ENCODE assay signal across 19 cellular contexts in genomic region chr3:100123112-100123511, GRCh38.
"Had no signal": no experiment of that assay in that cellular context is flagged by ENCODE, and none has a peak within 500 bp of the region (broad histone marks: within the 10 kb centered on the region; RNA-seq: fewer than 3 reads in every experiment).

No MANE protein-coding gene starts in this region.

- H3K27me3 ChIP-seq: colonic mucosa, dorsolateral prefrontal cortex, esophagus squamous epithelium, tibial nerve had no signal

- H3K27me3 Mint-ChIP-seq: effector memory CD8-positive, alpha-beta T cell; stimulated activated naive CD8-positive, alpha-beta T cell treated with anti-CD3 and anti-CD28 coated beads, Interleukin-15, Interleukin-2, amounts not matched to agents 100 ng/mL and 50 ng/mL, for 24 hours; T-cell had no signal

- H3K4me1 ChIP-seq: colonic mucosa had no signal

- H3K27ac ChIP-seq: colonic mucosa, dorsolateral prefrontal cortex, esophagus squamous epithelium, WERI-Rb-1 had no signal

- H3K9me3 Mint-ChIP-seq: activated naive CD4-positive, alpha-beta T cell treated with anti-CD3 and anti-CD28 coated beads, Interleukin-2, amount 50 U/mL, for 72 hours; effector memory CD8-positive, alpha-beta T cell; immature natural killer cell; stimulated activated naive CD8-positive, alpha-beta T cell treated with anti-CD3 and anti-CD28 coated beads, Interleukin-15, Interleukin-2, amounts not matched to agents 100 ng/mL and 50 ng/mL, for 24 hours; T-cell; T-helper 2 cell treated with Interferon-gamma antibody and Interleukin-4, amounts not matched to agents 5 μg/mL and 100 μg/mL, for 36 hours had no signal

- H3K36me3 Mint-ChIP-seq: activated naive CD4-positive, alpha-beta T cell treated with anti-CD3 and anti-CD28 coated beads, Interleukin-2, amount 50 U/mL, for 72 hours; immature natural killer cell had no signal

- ATAC-seq: effector memory CD8-positive, alpha-beta T cell; left ventricle myocardium superior; T-cell had no signal

- DNase-seq: activated CD4-positive, alpha-beta T cell treated with anti-CD3 and anti-CD28 coated beads for 1 hour; activated gamma-delta T cell treated with Interleukin-2 at 50 U/mL for 16 hours; activated T-cell treated with anti-CD3 and anti-CD28 coated beads, Interleukin-2, amount 50 U/mL, for 1 hour; colonic mucosa; dorsolateral prefrontal cortex; effector memory CD8-positive, alpha-beta T cell; esophagus squamous epithelium; immature natural killer cell; left ventricle myocardium superior; posterior cingulate gyrus; stimulated activated CD4-positive, alpha-beta T cell treated with anti-CD3 and anti-CD28 coated beads, Interleukin-12 subunit alpha, Interleukin-12 subunit beta, amount 100 ng/mL, for 4 hours; stimulated activated CD4-positive, alpha-beta T cell treated with anti-CD3 and anti-CD28 coated beads, Interleukin-4, amount 100 ng/mL, for 4 hours; substantia nigra; T-cell; WERI-Rb-1 had no signal

- H3K36me3 ChIP-seq: colonic mucosa, esophagus squamous epithelium, tibial nerve, WERI-Rb-1 had no signal

- H3K27ac Mint-ChIP-seq: activated naive CD4-positive, alpha-beta T cell treated with anti-CD3 and anti-CD28 coated beads, Interleukin-2, amount 50 U/mL, for 72 hours; effector memory CD8-positive, alpha-beta T cell; immature natural killer cell; stimulated activated naive CD8-positive, alpha-beta T cell treated with anti-CD3 and anti-CD28 coated beads, Interleukin-15, Interleukin-2, amounts not matched to agents 100 ng/mL and 50 ng/mL, for 24 hours; T-cell; T-helper 2 cell treated with Interferon-gamma antibody and Interleukin-4, amounts not matched to agents 5 μg/mL and 100 μg/mL, for 36 hours had no signal

- H3K4me3 Mint-ChIP-seq: effector memory CD8-positive, alpha-beta T cell; immature natural killer cell; stimulated activated naive CD8-positive, alpha-beta T cell treated with anti-CD3 and anti-CD28 coated beads, Interleukin-15, Interleukin-2, amounts not matched to agents 100 ng/mL and 50 ng/mL, for 24 hours; T-cell; T-helper 2 cell treated with Interferon-gamma antibody and Interleukin-4, amounts not matched to agents 5 μg/mL and 100 μg/mL, for 36 hours had no signal

- H3K9me3 ChIP-seq: colonic mucosa, esophagus squamous epithelium, tibial nerve had no signal

- H3K4me3 ChIP-seq: colonic mucosa, dorsolateral prefrontal cortex, esophagus squamous epithelium, tibial nerve had no signal

- H3K4me1 Mint-ChIP-seq: immature natural killer cell, T-cell had no signal
